8 cellular contexts compared by ENCODE assay signal in genomic region chr11:58958500-58958899, GRCh38. TPM values are rescaled to one million over a fixed set of nuclear protein-coding genes. Genes with fewer than 3 reads are reported as not detected.
DNase-seq lines count a peak whose midpoint lies in the region; ATAC-seq and TF ChIP-seq lines count a peak whose summit lies in the region.

No MANE protein-coding gene starts in this region.

- H3K4me1 ChIP-seq in BE2C (no peaks in the 10 kb centered on the region), Loucy (ENCODE audit: insufficient read depth, low read length, poor library complexity, severe bottlenecking) (peaks cover 7% of the 10 kb centered on the region), adrenal gland (replicated peaks in 1 of 2) (no peaks in the 10 kb centered on the region), mucosa of descending colon (ENCODE audit: low read depth) (no peaks in the 10 kb centered on the region)

- H3K27me3 ChIP-seq in BE2C, result peaks cover 3% of the 10 kb centered on the region; the same call in 1 of the 2 replicates
- H3K27me3 ChIP-seq in Loucy (ENCODE audit: insufficient read depth, low read length, poor library complexity, severe bottlenecking), result no peaks in the 10 kb centered on the region
- no peaks in the 10 kb centered on the region for H3K27me3 ChIP-seq in adrenal gland

- H3K9ac ChIP-seq in Loucy (ENCODE audit: low read depth, low read length, poor library complexity, severe bottlenecking), result no peak overlapping the region

- no peaks in the 10 kb centered on the region for H4K20me1 ChIP-seq in Loucy (ENCODE audit: insufficient read depth, low read length, poor library complexity, severe bottlenecking)

- H3K79me2 ChIP-seq in Loucy (ENCODE audit: insufficient read depth, low read length), result no peaks in the 10 kb centered on the region

- H3K9me2 ChIP-seq in Loucy (replicated peaks; ENCODE audit: low read depth, low read length), result no peaks in the 10 kb centered on the region

- no peak for TF ChIP-seq POLR2A in adrenal gland (IDR thresholded peaks at IDR 0.05)

- intact Hi-C loops in adrenal gland (cut with DNase I), result no loop called here
- intact Hi-C loops in mucosa of descending colon (cut with DNase I, micrococcal nuclease), result no loop called here

- H3K36me3 ChIP-seq in BE2C, result no peaks in the 10 kb centered on the region
- H3K36me3 ChIP-seq in Loucy (ENCODE audit: insufficient read depth, low read length), result no peaks in the 10 kb centered on the region
- H3K36me3 ChIP-seq in adrenal gland (replicated peaks in 1 of 2), result no peaks in the 10 kb centered on the region
- no peaks in the 10 kb centered on the region for H3K36me3 ChIP-seq in mucosa of descending colon (ENCODE audit: low read depth)

- H3K4me2 ChIP-seq in Loucy (ENCODE audit: low read depth, low read length, poor library complexity, severe bottlenecking), result no peak overlapping the region

- peak; percentile 9 for DNase-seq in BE2C
- DNase-seq in adrenal gland, result peak in 5 of 7 donors; percentile 17 to 47 (median 30)
- DNase-seq in mucosa of descending colon, result peak in 2 of 3 donors; percentile 56 to 81

- TF ChIP-seq CTCF in BE2C (IDR thresholded peaks at IDR 0.05; ENCODE audit: low read depth, low read length), result peak; percentile 24
- TF ChIP-seq CTCF in Loucy (conservative IDR thresholded peaks at IDR 0.05; ENCODE audit: low read length), result peak; percentile 74
- peak; percentile 9 to 44 (median 20) for TF ChIP-seq CTCF in adrenal gland (IDR thresholded peaks at IDR 0.05)
- TF ChIP-seq CTCF in mucosa of descending colon (IDR thresholded peaks at IDR 0.05), result peak; percentile 27

- ATAC-seq in GM19023 (IDR thresholded peaks at IDR 0.05; ENCODE audit: unreplicated experiment) (peak; percentile 76), mucosa of descending colon (peak; percentile 59), HG03097 (IDR thresholded peaks at IDR 0.05; ENCODE audit: low FRiP score, unreplicated experiment) (no peak), HG03025 (IDR thresholded peaks at IDR 0.05; ENCODE audit: low FRiP score, unreplicated experiment) (no peak), GM21723 (IDR thresholded peaks at IDR 0.05; ENCODE audit: unreplicated experiment) (no peak)

- H3F3A ChIP-seq in Loucy (ENCODE audit: low read depth), result no peaks in the 10 kb centered on the region

- 53 to 77% (median 62%) methylated on average over 2 of the region's 2 CpGs for WGBS in adrenal gland, 4 donors

- H3K4me3 ChIP-seq in BE2C (ENCODE audit: low read depth, low read length) (no peak overlapping the region), Loucy (ENCODE audit: low read length, poor library complexity, severe bottlenecking) (no peak overlapping the region), adrenal gland (no peak overlapping the region), mucosa of descending colon (no peak overlapping the region)

- H2AFZ ChIP-seq in Loucy (ENCODE audit: low read length), result no peak overlapping the region

- H3K27ac ChIP-seq in adrenal gland, result no peak overlapping the region

- H3K9me3 ChIP-seq in BE2C, result no peaks in the 10 kb centered on the region
- H3K9me3 ChIP-seq in Loucy (ENCODE audit: insufficient read depth, low read depth, low read length), result no peaks in the 10 kb centered on the region
- no peaks in the 10 kb centered on the region for H3K9me3 ChIP-seq in adrenal gland (replicated peaks in 1 of 3)
- H3K9me3 ChIP-seq in mucosa of descending colon, result no peaks in the 10 kb centered on the region

RNA-seq across cellular contexts. Expression of gene GLYATL1, which starts 19.2 kb away (rescaled TPM):
- polyA plus RNA-seq in BE2C (2012; ENCODE audit: insufficient read depth, insufficient read length, low read depth), result 2.2 TPM
- under 1 TPM in 1 of 8 donors, not detected in 7; 0.11 TPM for total RNA-seq in adrenal gland
- under 1 TPM in 2 of 3 donors, not detected in 1; 0.07 to 0.18 TPM for polyA plus RNA-seq in adrenal gland
- total RNA-seq in mucosa of descending colon, result under 1 TPM in 1 of 3 donors, not detected in 2; 0.19 TPM

Comparison
In these comparisons a context has a peak if more than half of its experiments do, and no peak if none do; other contexts are left out.
1. DNase-seq: peak in every context shown above with its lines; median percentile 68 in mucosa of descending colon; 30 in adrenal gland; 9 in BE2C.
2. CTCF ChIP-seq: peak in every context shown above with its lines; median percentile 74 in Loucy; 27 in mucosa of descending colon; 24 in BE2C; 20 in adrenal gland.
3. ATAC-seq: peak in GM19023 (single experiment) and mucosa of descending colon (single experiment); none in HG03097 (single experiment), HG03025 (single experiment) and GM21723 (single experiment).